ENCODE assay signal across 8 cellular contexts in genomic region chr7:100126239-100126930, GRCh38. TPM values are rescaled to one million over a fixed set of nuclear protein-coding genes. Genes with fewer than 3 reads are reported as not detected.
DNase-seq lines count a peak whose midpoint lies in the region; ATAC-seq, FAIRE-seq and TF ChIP-seq lines count a peak whose summit lies in the region.

No MANE protein-coding gene starts in this region.

- peak overlapping the region; percentile 99 for H3K4me3 Mint-ChIP-seq in activated naive CD8-positive, alpha-beta T cell treated with anti-CD3 and anti-CD28 coated beads for 36 hours

- H3K27ac ChIP-seq in keratinocyte (ENCODE audit: control insufficient read depth, insufficient read depth, low read length) (peak overlapping the region; percentile 97), stomach (peak overlapping the region; percentile 97 to 99 (median 99))

- ATAC-seq in GM18511 (IDR thresholded peaks at IDR 0.05; ENCODE audit: unreplicated experiment): peak; percentile 37
- ATAC-seq in HG02943 (IDR thresholded peaks at IDR 0.05; ENCODE audit: low read depth, unreplicated experiment): peak; percentile 25

- peak overlapping the region; percentile 97 for H3K9ac ChIP-seq in keratinocyte (ENCODE audit: control insufficient read depth, extremely low read depth, insufficient read depth, low read length)

- peak overlapping the region; percentile 72 for H3K4me2 ChIP-seq in keratinocyte (ENCODE audit: control insufficient read depth, extremely low read depth, insufficient read depth, low read depth, low read length)

- DNase-seq in activated naive CD8-positive, alpha-beta T cell treated with anti-CD3 and anti-CD28 coated beads for 36 hours: no peak
- DNase-seq in keratinocyte (ENCODE audit: low read depth, low spot score) (no peak), stomach (no peak), T1000 (lab: John Stamatoyannopoulos, UW) (no peak), NCI-H2029 (lab: John Stamatoyannopoulos, UW) (no peak), ureter (ENCODE audit: low spot score) (no peak)

- H3K4me3 ChIP-seq in keratinocyte (ENCODE audit: control insufficient read depth in 2 of 3, extremely low read depth in 1 of 3, insufficient read depth in 2 of 3, low read depth in 1 of 3, low read length in 3 of 3): peak overlapping the region; percentile 89 to 96 (median 94)
- peak overlapping the region; percentile 79 to 94 (median 91) for H3K4me3 ChIP-seq in stomach

- H3K9me3 ChIP-seq in keratinocyte (ENCODE audit: control insufficient read depth, low read depth, low read length) (no peaks in the 10 kb centered on the region), stomach (no peaks in the 10 kb centered on the region)

- no peaks in the 10 kb centered on the region for H3K27me3 Mint-ChIP-seq in activated naive CD8-positive, alpha-beta T cell treated with anti-CD3 and anti-CD28 coated beads for 36 hours

- H3K27me3 ChIP-seq in keratinocyte (ENCODE audit: control insufficient read depth, extremely low read depth, insufficient read depth, low read length): no peaks in the 10 kb centered on the region
- H3K27me3 ChIP-seq in stomach: no peaks in the 10 kb centered on the region

- no peak for TF ChIP-seq CTCF in keratinocyte (optimal IDR thresholded peaks at IDR 0.05 in 1 of 3, IDR thresholded peaks at IDR 0.05 in 1 of 3, conservative IDR thresholded peaks at IDR 0.05 in 1 of 3; ENCODE audit: extremely low read depth in 1 of 3, insufficient read depth in 2 of 3, low read length in 3 of 3)
- TF ChIP-seq CTCF in stomach (IDR thresholded peaks at IDR 0.05): peak in 1 of 7 experiments; percentile 10

- no peak for FAIRE-seq in keratinocyte (lab: Jason Lieb, UNC)

- H3K36me3 Mint-ChIP-seq in activated naive CD8-positive, alpha-beta T cell treated with anti-CD3 and anti-CD28 coated beads for 36 hours: peaks cover 9% of the 10 kb centered on the region

- no peaks in the 10 kb centered on the region for H3K79me2 ChIP-seq in keratinocyte (ENCODE audit: control insufficient read depth, insufficient read depth, low read length)

- TF ChIP-seq EP300 in stomach (IDR thresholded peaks at IDR 0.05): no peak

- peaks cover 24% of the 10 kb centered on the region for H3K4me1 Mint-ChIP-seq in activated naive CD8-positive, alpha-beta T cell treated with anti-CD3 and anti-CD28 coated beads for 36 hours

- H3K9me1 ChIP-seq in keratinocyte (ENCODE audit: control insufficient read depth, extremely low read depth, insufficient read depth, low read length): no peaks in the 10 kb centered on the region

- H3K36me3 ChIP-seq in keratinocyte (ENCODE audit: control insufficient read depth in 2 of 2, extremely low read depth in 1 of 2, insufficient read depth in 2 of 2, low read length in 2 of 2): peaks cover 0 to 2% of the 10 kb centered on the region in 2 experiments
- H3K36me3 ChIP-seq in stomach: peaks cover 0 to 16% (median 0%) of the 10 kb centered on the region in 4 donors

- H4K20me1 ChIP-seq in keratinocyte (ENCODE audit: control insufficient read depth, extremely low read depth, insufficient read depth, low read length): no peaks in the 10 kb centered on the region

- TF ChIP-seq POLR2A in stomach (IDR thresholded peaks at IDR 0.05): no peak

- no peaks in the 10 kb centered on the region for H3K9me3 Mint-ChIP-seq in activated naive CD8-positive, alpha-beta T cell treated with anti-CD3 and anti-CD28 coated beads for 36 hours

- dilution Hi-C loops in keratinocyte (cut with MboI; ENCODE audit: extremely low pct_ligation_motif_present, low sequenced_read_pairs): no loop called here

- WGBS in stomach, 5 donors: 7 to 14% (median 10%) methylated on average over 22 to 29 of the region's 29 CpGs

- intact Hi-C loops in stomach (cut with DNase I; ENCODE audit: low total_unique reads): no loop called here

- H2AFZ ChIP-seq in keratinocyte (ENCODE audit: control insufficient read depth, low read length): peak overlapping the region; percentile 99

- H3K27ac Mint-ChIP-seq in activated naive CD8-positive, alpha-beta T cell treated with anti-CD3 and anti-CD28 coated beads for 36 hours: peak overlapping the region; percentile 100

- peaks cover 10% of the 10 kb centered on the region for H3K4me1 ChIP-seq in keratinocyte (ENCODE audit: control insufficient read depth, extremely low read depth, insufficient read depth, low read length)
- H3K4me1 ChIP-seq in stomach: peaks cover 39 to 60% (median 47%) of the 10 kb centered on the region in 4 donors

RNA-seq across cellular contexts. Expression of gene MBLAC1, which starts 0.4 kb away (rescaled TPM):
- 1 to 10 TPM; 3.2 to 3.3 TPM for total RNA-seq in activated naive CD8-positive, alpha-beta T cell treated with anti-CD3 and anti-CD28 coated beads for 36 hours
- 0.21 to 0.50 TPM (median 0.46 TPM) in 3 replicates for polyA plus RNA-seq in keratinocyte
- polyA plus RNA-seq in keratinocyte (2011; ENCODE audit: low read depth): 0.35 TPM
- 0.46 and 0.69 TPM in 2 replicates for polyA plus RNA-seq in keratinocyte (2011; cell fraction: cytosol; rRNA removed)
- 0.55 and 0.59 TPM in 2 replicates for polyA plus RNA-seq in keratinocyte (2011; cell fraction: nucleus; rRNA removed)
- polyA plus RNA-seq in keratinocyte (2012; ENCODE audit: low replicate concordance): 0.52 and 1.1 TPM in 2 replicates
- polyA minus RNA-seq in keratinocyte: 0.13 TPM in 1 of 3 replicates, not detected in the others
- polyA minus RNA-seq in keratinocyte (2011; cell fraction: cytosol; rRNA and poly(A)+ RNA removed): not detected
- not detected in 2 replicates for polyA minus RNA-seq in keratinocyte (2011; cell fraction: nucleus; rRNA and poly(A)+ RNA removed)
- 1 to 10 TPM in 2 of 5 donors, not detected in 3; 1.3 to 6.1 TPM for total RNA-seq in stomach
- 1 to 10 TPM; 1.3 to 4.2 (median 1.7) TPM for polyA plus RNA-seq in stomach
- 1.5 TPM for total RNA-seq in ureter

RNA-seq across cellular contexts. Expression of gene CNPY4, which starts 7.0 kb away (rescaled TPM):
- total RNA-seq in activated naive CD8-positive, alpha-beta T cell treated with anti-CD3 and anti-CD28 coated beads for 36 hours: 10 to 100 TPM; 10.1 to 10.2 TPM
- polyA plus RNA-seq in keratinocyte (7.7 to 9.9 TPM (median 9.8 TPM) in 3 replicates), stomach (1 to 10 TPM; 5.7 to 6.3 (median 5.8) TPM)
- 1.5 TPM for polyA plus RNA-seq in keratinocyte (2011; ENCODE audit: low read depth)
- polyA plus RNA-seq in keratinocyte (2011; cell fraction: cytosol; rRNA removed): 4.2 and 5.8 TPM in 2 replicates
- 15.8 and 18.7 TPM in 2 replicates for polyA plus RNA-seq in keratinocyte (2011; cell fraction: nucleus; rRNA removed)
- polyA plus RNA-seq in keratinocyte (2012; ENCODE audit: low replicate concordance): 2.1 and 9.1 TPM in 2 replicates
- polyA minus RNA-seq in keratinocyte: 1.6 to 3.3 TPM (median 3.1 TPM) in 3 replicates
- 1.3 TPM for polyA minus RNA-seq in keratinocyte (2011; cell fraction: cytosol; rRNA and poly(A)+ RNA removed)
- polyA minus RNA-seq in keratinocyte (2011; cell fraction: nucleus; rRNA and poly(A)+ RNA removed): 3.4 and 6.3 TPM in 2 replicates
- total RNA-seq in stomach (10 to 100 TPM in 2 of 5 donors, 1 to 10 TPM in 1, under 1 TPM in 2; 0.45 to 10.6 (median 7.1) TPM), ureter (8.7 TPM)

RNA-seq across cellular contexts. Expression of gene TAF6, which starts 7.2 kb away (rescaled TPM):
- 10 to 100 TPM; 59.7 to 61.1 TPM for total RNA-seq in activated naive CD8-positive, alpha-beta T cell treated with anti-CD3 and anti-CD28 coated beads for 36 hours
- polyA plus RNA-seq in keratinocyte (4.5 to 11.7 TPM (median 7.6 TPM) in 3 replicates), stomach (10 to 100 TPM; 22.0 to 29.8 (median 24.8) TPM)
- 12.9 TPM for polyA plus RNA-seq in keratinocyte (2011; ENCODE audit: low read depth)
- 8.6 and 15.7 TPM in 2 replicates for polyA plus RNA-seq in keratinocyte (2011; cell fraction: cytosol; rRNA removed)
- 17.4 and 24.3 TPM in 2 replicates for polyA plus RNA-seq in keratinocyte (2011; cell fraction: nucleus; rRNA removed)
- 17.8 and 28.0 TPM in 2 replicates for polyA plus RNA-seq in keratinocyte (2012; ENCODE audit: low replicate concordance)
- polyA minus RNA-seq in keratinocyte: 8.3 to 44.3 TPM (median 11.6 TPM) in 3 replicates
- 9.4 TPM for polyA minus RNA-seq in keratinocyte (2011; cell fraction: cytosol; rRNA and poly(A)+ RNA removed)
- 8.8 and 15.1 TPM in 2 replicates for polyA minus RNA-seq in keratinocyte (2011; cell fraction: nucleus; rRNA and poly(A)+ RNA removed)
- total RNA-seq in stomach (100 to 1,000 TPM in 1 of 5 donors, 10 to 100 TPM in 4; 15.4 to 106 (median 33.8) TPM), ureter (47.4 TPM)

RNA-seq across cellular contexts. Expression of gene LAMTOR4, which starts 22.3 kb away (rescaled TPM):
- 100 to 1,000 TPM; 101 to 104 TPM for total RNA-seq in activated naive CD8-positive, alpha-beta T cell treated with anti-CD3 and anti-CD28 coated beads for 36 hours
- polyA plus RNA-seq in keratinocyte (99.2 to 151 TPM (median 115 TPM) in 3 replicates), stomach (100 to 1,000 TPM; 307 to 476 (median 334) TPM)
- 74.8 TPM for polyA plus RNA-seq in keratinocyte (2011; ENCODE audit: low read depth)
- 84.7 and 167 TPM in 2 replicates for polyA plus RNA-seq in keratinocyte (2011; cell fraction: cytosol; rRNA removed)
- 70.4 and 74.9 TPM in 2 replicates for polyA plus RNA-seq in keratinocyte (2011; cell fraction: nucleus; rRNA removed)
- polyA plus RNA-seq in keratinocyte (2012; ENCODE audit: low replicate concordance): 118 and 134 TPM in 2 replicates
- polyA minus RNA-seq in keratinocyte: 34.6 to 63.0 TPM (median 48.9 TPM) in 3 replicates
- 46.8 TPM for polyA minus RNA-seq in keratinocyte (2011; cell fraction: cytosol; rRNA and poly(A)+ RNA removed)
- 5.4 and 9.7 TPM in 2 replicates for polyA minus RNA-seq in keratinocyte (2011; cell fraction: nucleus; rRNA and poly(A)+ RNA removed)
- total RNA-seq in stomach (100 to 1,000 TPM in 3 of 5 donors, 10 to 100 TPM in 2; 26.3 to 889 (median 159) TPM), ureter (108 TPM)

RNA-seq across cellular contexts. Expression of gene AP4M1, which starts 24.9 kb away (rescaled TPM):
- total RNA-seq in activated naive CD8-positive, alpha-beta T cell treated with anti-CD3 and anti-CD28 coated beads for 36 hours: 10 to 100 TPM; 13.0 to 13.1 TPM
- 13.7 to 15.2 TPM (median 14.2 TPM) in 3 replicates for polyA plus RNA-seq in keratinocyte
- polyA plus RNA-seq in keratinocyte (2011; ENCODE audit: low read depth): 7.9 TPM
- 9.8 and 12.0 TPM in 2 replicates for polyA plus RNA-seq in keratinocyte (2011; cell fraction: cytosol; rRNA removed)
- polyA plus RNA-seq in keratinocyte (2011; cell fraction: nucleus; rRNA removed): 26.6 and 29.7 TPM in 2 replicates
- 12.0 and 16.5 TPM in 2 replicates for polyA plus RNA-seq in keratinocyte (2012; ENCODE audit: low replicate concordance)
- 10.9 to 14.6 TPM (median 13.2 TPM) in 3 replicates for polyA minus RNA-seq in keratinocyte
- polyA minus RNA-seq in keratinocyte (2011; cell fraction: cytosol; rRNA and poly(A)+ RNA removed): 24.2 TPM
- polyA minus RNA-seq in keratinocyte (2011; cell fraction: nucleus; rRNA and poly(A)+ RNA removed): 6.6 and 11.1 TPM in 2 replicates
- total RNA-seq in stomach: 100 to 1,000 TPM in 1 of 5 donors, 10 to 100 TPM in 3, 1 to 10 TPM in 1; 8.4 to 103 (median 19.6) TPM
- polyA plus RNA-seq in stomach: 10 to 100 TPM; 14.7 to 24.3 (median 21.3) TPM
- total RNA-seq in ureter: 19.5 TPM
